Comparison of ENCODE assay signal across 29 cellular contexts in genomic region chr1:111062081-111062480, GRCh38.
"Had no signal": no experiment of that assay in that cellular context is flagged by ENCODE, and none has a peak within 500 bp of the region (broad histone marks: within the 10 kb centered on the region; RNA-seq: fewer than 3 reads in every experiment).

No MANE protein-coding gene starts in this region.

- H3K4me1 ChIP-seq: body of pancreas, esophagus muscularis mucosa, left lung, neural progenitor cell, sigmoid colon, transverse colon had no signal

- DNase-seq: activated CD4-positive, alpha-beta T cell treated with anti-CD3 and anti-CD28 coated beads, Interleukin-2, amount 10 ng/mL, durations not matched to agents 7 days and 5 days; activated CD4-positive, CD25-positive, alpha-beta regulatory T cell treated with anti-CD3 and anti-CD28 coated beads, Interleukin-2, amount 50 U/mL, for 72 hours; activated CD8-positive, alpha-beta memory T cell treated with anti-CD3 and anti-CD28 coated beads, Interleukin-2, amount 10 ng/mL, durations not matched to agents 7 days and 5 days; activated CD8-positive, alpha-beta T cell treated with anti-CD3 and anti-CD28 coated beads for 36 hours; activated effector memory CD4-positive, alpha-beta T cell treated with anti-CD3 and anti-CD28 coated beads, Interleukin-2, amount 50 U/mL, for 16 hours; activated naive CD4-positive, alpha-beta T cell treated with anti-CD3 and anti-CD28 coated beads, Interleukin-2, amount 50 U/mL, for 16 hours; activated naive CD8-positive, alpha-beta T cell treated with anti-CD3 and anti-CD28 coated beads, Interleukin-2, amount 50 U/mL, for 24 hours; activated T-cell treated with anti-CD3 and anti-CD28 coated beads for 4 hours; body of pancreas; dermis blood vessel endothelial cell; effector CD8-positive, alpha-beta T cell; glutamatergic neuron; immature natural killer cell; left lung; naive thymus-derived CD8-positive, alpha-beta T cell; retina; sigmoid colon; stimulated activated CD4-positive, alpha-beta T cell treated with anti-CD3 and anti-CD28 coated beads, Interleukin-15, amount 100 ng/mL, for 24 hours; transverse colon had no signal

- H3K4me3 Mint-ChIP-seq: activated CD4-positive, alpha-beta T cell treated with anti-CD3 and anti-CD28 coated beads, Interleukin-2, amount 10 ng/mL, durations not matched to agents 7 days and 5 days; activated CD8-positive, alpha-beta memory T cell treated with anti-CD3 and anti-CD28 coated beads, Interleukin-2, amount 10 ng/mL, durations not matched to agents 7 days and 5 days; activated CD8-positive, alpha-beta T cell treated with anti-CD3 and anti-CD28 coated beads for 36 hours; activated naive CD8-positive, alpha-beta T cell treated with anti-CD3 and anti-CD28 coated beads, Interleukin-2, amount 50 U/mL, for 24 hours; immature natural killer cell; mesothelial cell of epicardium; naive thymus-derived CD8-positive, alpha-beta T cell; neural progenitor cell; stimulated activated memory B cell treated with anti-CD40 and anti-IgM and Interleukin-4, amounts not matched to agents 10 μg/mL and 1 μg/mL and 100 μg/mL, for 72 hours had no signal

- H3K4me3 ChIP-seq: body of pancreas, esophagus muscularis mucosa, hepatocyte, left lung, lung, neural progenitor cell, sigmoid colon, smooth muscle cell, transverse colon had no signal

- H3K4me2 ChIP-seq: hepatocyte, neural progenitor cell, smooth muscle cell had no signal

- H3K36me3 Mint-ChIP-seq: mesothelial cell of epicardium, neural progenitor cell had no signal

- H3K9ac ChIP-seq: neural progenitor cell had no signal

- H3K36me3 ChIP-seq: esophagus muscularis mucosa, left lung, neural progenitor cell, sigmoid colon, transverse colon had no signal

- H3K27ac ChIP-seq: body of pancreas, esophagus muscularis mucosa, hepatocyte, left lung, neural progenitor cell, sigmoid colon, transverse colon had no signal

- H3K4me1 Mint-ChIP-seq: activated CD4-positive, alpha-beta T cell treated with anti-CD3 and anti-CD28 coated beads, Interleukin-2, amount 10 ng/mL, durations not matched to agents 7 days and 5 days; activated CD8-positive, alpha-beta memory T cell treated with anti-CD3 and anti-CD28 coated beads, Interleukin-2, amount 10 ng/mL, durations not matched to agents 7 days and 5 days; activated naive CD8-positive, alpha-beta T cell treated with anti-CD3 and anti-CD28 coated beads, Interleukin-2, amount 50 U/mL, for 24 hours; immature natural killer cell; mesothelial cell of epicardium; neural progenitor cell; stimulated activated memory B cell treated with anti-CD40 and anti-IgM and Interleukin-4, amounts not matched to agents 10 μg/mL and 1 μg/mL and 100 μg/mL, for 72 hours had no signal

- H3K27me3 Mint-ChIP-seq: progenitor cell of endocrine pancreas; stimulated activated memory B cell treated with anti-CD40 and anti-IgM and Interleukin-4, amounts not matched to agents 10 μg/mL and 1 μg/mL and 100 μg/mL, for 72 hours had no signal

- H3K27ac Mint-ChIP-seq: activated CD4-positive, alpha-beta T cell treated with anti-CD3 and anti-CD28 coated beads, Interleukin-2, amount 10 ng/mL, durations not matched to agents 7 days and 5 days; activated CD8-positive, alpha-beta memory T cell treated with anti-CD3 and anti-CD28 coated beads, Interleukin-2, amount 10 ng/mL, durations not matched to agents 7 days and 5 days; activated CD8-positive, alpha-beta T cell treated with anti-CD3 and anti-CD28 coated beads for 36 hours; activated naive CD8-positive, alpha-beta T cell treated with anti-CD3 and anti-CD28 coated beads, Interleukin-2, amount 50 U/mL, for 24 hours; immature natural killer cell; mesothelial cell of epicardium; naive thymus-derived CD8-positive, alpha-beta T cell; neural progenitor cell; progenitor cell of endocrine pancreas; stimulated activated memory B cell treated with anti-CD40 and anti-IgM and Interleukin-4, amounts not matched to agents 10 μg/mL and 1 μg/mL and 100 μg/mL, for 72 hours had no signal

- H3K79me2 ChIP-seq: hepatocyte had no signal

- H3K27me3 ChIP-seq: body of pancreas, esophagus muscularis mucosa, hepatocyte, left lung, neural progenitor cell, sigmoid colon, transverse colon had no signal

- ATAC-seq: activated CD8-positive, alpha-beta memory T cell treated with anti-CD3 and anti-CD28 coated beads, Interleukin-2, amount 10 ng/mL, durations not matched to agents 7 days and 5 days; activated CD8-positive, alpha-beta T cell treated with anti-CD3 and anti-CD28 coated beads for 36 hours; activated naive CD8-positive, alpha-beta T cell treated with anti-CD3 and anti-CD28 coated beads, Interleukin-2, amount 50 U/mL, for 24 hours; body of pancreas; left lung; naive thymus-derived CD8-positive, alpha-beta T cell; stimulated activated memory B cell treated with anti-CD40 and anti-IgM and Interleukin-4, amounts not matched to agents 10 μg/mL and 1 μg/mL and 100 μg/mL, for 72 hours had no signal

- H3K9me3 ChIP-seq: transverse colon had no signal

- H2AFZ ChIP-seq: hepatocyte, neural progenitor cell had no signal

- FAIRE-seq: frontal cortex, urothelium cell line had no signal
